8 cellular contexts compared by ENCODE assay signal in the genomic region with DNA sequence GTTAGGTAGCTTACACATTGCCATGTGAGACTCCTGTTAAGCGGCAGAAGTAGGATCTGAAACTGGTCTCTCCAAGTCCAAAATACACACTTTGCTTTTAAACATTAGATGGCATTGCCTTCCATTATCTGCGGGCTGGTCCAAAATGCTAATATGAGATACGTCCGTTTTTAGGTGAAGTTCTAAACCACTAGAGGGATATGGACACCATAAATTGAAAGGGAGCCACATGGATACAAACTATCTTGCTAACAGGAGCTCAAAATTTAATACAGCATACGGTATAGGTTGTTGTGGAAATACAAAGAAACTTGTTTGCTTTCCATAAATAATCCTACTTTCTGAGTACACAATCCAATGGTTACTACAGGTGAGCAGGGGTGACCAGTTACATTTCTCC. TPM values are rescaled to one million over a fixed set of nuclear protein-coding genes. Genes with fewer than 3 reads are reported as not detected.
DNase-seq lines count a peak whose midpoint lies in the region; ATAC-seq, FAIRE-seq and TF ChIP-seq lines count a peak whose summit lies in the region.
"Not testable (repeated sequence)": the region's sequence is repeated elsewhere in the genome, so short reads cannot be mapped to it uniquely, and the experiment has no call there.

No MANE protein-coding gene starts in this region.

- not testable (repeated sequence) for H3K79me2 ChIP-seq in K562 (ENCODE audit: control insufficient read depth, insufficient read depth, low read length); endothelial cell of umbilical vein (ENCODE audit: control insufficient read depth, insufficient read depth, low read length); keratinocyte (ENCODE audit: control insufficient read depth, insufficient read depth, low read length)

- WGBS in A549 (ENCODE audit: missing lambda C conversion rate): no CpG with 5 or more reads among the region's 5 CpGs
- WGBS in K562 (ENCODE audit: insufficient coverage, low coverage, missing lambda C conversion rate): no CpG with 5 or more reads among the region's 5 CpGs
- no CpG with 5 or more reads among the region's 5 CpGs for WGBS in pancreas, 2 donors

- not testable (repeated sequence) for H3K4me2 ChIP-seq in A549; K562 (ENCODE audit: insufficient read depth, low read length); endothelial cell of umbilical vein (ENCODE audit: insufficient read depth, low read length); keratinocyte (ENCODE audit: control insufficient read depth, extremely low read depth, insufficient read depth, low read depth, low read length)

- not testable (repeated sequence) for TF ChIP-seq EP300 in A549 (IDR thresholded peaks at IDR 0.05); K562 (IDR thresholded peaks at IDR 0.05; ENCODE audit: low read length)

- BruUV-seq in K562 (replicated peaks; lab: Mats Ljungman, UMichigan); endothelial cell of umbilical vein (replicated peaks; lab: Mats Ljungman, UMichigan): not testable (repeated sequence)

- TF ChIP-seq POLR2A in A549 (IDR thresholded peaks at IDR 0.05; ENCODE audit: low read length); K562 (conservative IDR thresholded peaks at IDR 0.05); endothelial cell of umbilical vein (IDR thresholded peaks at IDR 0.05; ENCODE audit: low read depth, low read length): not testable (repeated sequence)

- not testable (repeated sequence) for H3K27me3 ChIP-seq in K562 (ENCODE audit: control insufficient read depth in 2 of 2, insufficient read depth in 2 of 2, low read length in 2 of 2); endothelial cell of umbilical vein (ENCODE audit: control insufficient read depth in 2 of 2, insufficient read depth in 2 of 2, low read length in 2 of 2); keratinocyte (ENCODE audit: control insufficient read depth, extremely low read depth, insufficient read depth, low read length); pancreas

- H4K20me1 ChIP-seq in K562 (replicated peaks; ENCODE audit: control insufficient read depth, insufficient read depth, low read length); endothelial cell of umbilical vein (replicated peaks; ENCODE audit: control insufficient read depth, extremely low read depth, insufficient read depth, low read length); keratinocyte (ENCODE audit: control insufficient read depth, extremely low read depth, insufficient read depth, low read length): not testable (repeated sequence)

- H3K36me3 ChIP-seq in K562 (ENCODE audit: control insufficient read depth, insufficient read depth, low read length); endothelial cell of umbilical vein (ENCODE audit: control insufficient read depth in 2 of 2, extremely low read depth in 1 of 2, insufficient read depth in 2 of 2, low read length in 2 of 2); keratinocyte (ENCODE audit: control insufficient read depth in 2 of 2, extremely low read depth in 1 of 2, insufficient read depth in 2 of 2, low read length in 2 of 2); pancreas: not testable (repeated sequence)

- not testable (repeated sequence) for H3K9me3 ChIP-seq in A549; K562 (replicated peaks; ENCODE audit: control insufficient read depth, insufficient read depth, low read depth, low read length); endothelial cell of umbilical vein (replicated peaks; ENCODE audit: control insufficient read depth, insufficient read depth, low read length); keratinocyte (ENCODE audit: control insufficient read depth, low read depth, low read length); pancreas

- H3K4me1 ChIP-seq in A549; K562 (replicated peaks in 1 of 2; ENCODE audit: control insufficient read depth in 2 of 2, insufficient read depth in 2 of 2, low read length in 2 of 2); endothelial cell of umbilical vein (ENCODE audit: control insufficient read depth, extremely low read depth, insufficient read depth, low read length); keratinocyte (ENCODE audit: control insufficient read depth, extremely low read depth, insufficient read depth, low read length); pancreas: not testable (repeated sequence)

- not testable (repeated sequence) for H3K4me3 ChIP-seq in A549; K562; endothelial cell of umbilical vein (replicated peaks in 1 of 3; ENCODE audit: insufficient read depth in 1 of 3, low read depth in 1 of 3, low read length in 3 of 3); keratinocyte (ENCODE audit: control insufficient read depth in 2 of 3, extremely low read depth in 1 of 3, insufficient read depth in 2 of 3, low read depth in 1 of 3, low read length in 3 of 3); pancreas

- TF ChIP-seq RAD21 in A549 (conservative IDR thresholded peaks at IDR 0.05 in 1 of 2, IDR thresholded peaks at IDR 0.05 in 1 of 2); K562 (CRISPR knock-in tag; conservative IDR thresholded peaks at IDR 0.05 in 1 of 2, IDR thresholded peaks at IDR 0.05 in 1 of 2): not testable (repeated sequence)

- intact Hi-C loops in K562 (cut with micrococcal nuclease); endothelial cell of umbilical vein (cut with micrococcal nuclease); pancreas (cut with DNase I): not testable (repeated sequence)

- peak in 1 of 2 experiments; percentile 47; a peak in 1 of 6 replicates for ATAC-seq in A549
- peak; percentile 36; the same call in 2 of the 3 replicates for ATAC-seq in SK-N-SH treated with all-trans-retinoic acid at 6 μM for 48 hours
- peak; percentile 68 for ATAC-seq in K562
- peak; percentile 55 for ATAC-seq in left lobe of liver
- ATAC-seq in pancreas: not testable (repeated sequence)

- not testable (repeated sequence) for TF ChIP-seq CTCF in A549 (IDR thresholded peaks at IDR 0.05); K562 (IDR thresholded peaks at IDR 0.05 in 2 of 3, conservative IDR thresholded peaks at IDR 0.05 in 1 of 3; ENCODE audit: insufficient read depth in 2 of 3, low read depth in 1 of 3, low read length in 3 of 3); endothelial cell of umbilical vein (IDR thresholded peaks at IDR 0.05; ENCODE audit: extremely low read depth in 1 of 2, insufficient read depth in 1 of 2, low read depth in 1 of 2, low read length in 2 of 2); keratinocyte (optimal IDR thresholded peaks at IDR 0.05 in 1 of 3, IDR thresholded peaks at IDR 0.05 in 1 of 3, conservative IDR thresholded peaks at IDR 0.05 in 1 of 3; ENCODE audit: extremely low read depth in 1 of 3, insufficient read depth in 2 of 3, low read length in 3 of 3); pancreas (IDR thresholded peaks at IDR 0.05)

- CTCF ChIA-PET in A549 (lab: Yijun Ruan, JAX); K562 (lab: Yijun Ruan, JAX; ENCODE audit: low intra/inter-chr PET ratio); endothelial cell of umbilical vein (lab: Charles Lee): not testable (repeated sequence)

- H3K9ac ChIP-seq in K562 (ENCODE audit: insufficient read depth in 1 of 2, low read depth in 2 of 2, low read length in 2 of 2); endothelial cell of umbilical vein (replicated peaks; ENCODE audit: extremely low read depth, insufficient read depth, low read length); keratinocyte (ENCODE audit: control insufficient read depth, extremely low read depth, insufficient read depth, low read length): not testable (repeated sequence)

- POLR2A ChIA-PET in A549 (lab: Yijun Ruan, JAX); K562 (lab: Yijun Ruan, JAX); endothelial cell of umbilical vein (lab: Charles Lee): not testable (repeated sequence)

- in situ Hi-C loops in K562 (cut with MboI): not testable (repeated sequence)

- DNase-seq in A549 (ENCODE audit: low read depth in 1 of 2, low spot score in 1 of 2); GM18507 (ENCODE audit: extremely low spot score, insufficient read length, low read depth); K562 (ENCODE audit: extremely low read depth in 1 of 4, low spot score in 3 of 4); endothelial cell of umbilical vein (ENCODE audit: low read depth, low spot score); keratinocyte (ENCODE audit: low read depth, low spot score); left lobe of liver (ENCODE audit: low spot score); pancreas: not testable (repeated sequence)

- H3K27ac ChIP-seq in A549; K562 (ENCODE audit: extremely low read depth, low read depth, low read length); endothelial cell of umbilical vein (ENCODE audit: insufficient read depth, low read depth, low read length); keratinocyte (ENCODE audit: control insufficient read depth, insufficient read depth, low read length); pancreas: not testable (repeated sequence)

- dilution Hi-C loops in endothelial cell of umbilical vein (cut with MboI; ENCODE audit: extremely low pct_ligation_motif_present, low sequenced_read_pairs); keratinocyte (cut with MboI; ENCODE audit: extremely low pct_ligation_motif_present, low sequenced_read_pairs): not testable (repeated sequence)

- H2AFZ ChIP-seq in K562 (ENCODE audit: low read depth, low read length); endothelial cell of umbilical vein (ENCODE audit: low read depth, low read length); keratinocyte (ENCODE audit: control insufficient read depth, low read length): not testable (repeated sequence)

- not testable (repeated sequence) for H3K9me1 ChIP-seq in K562 (ENCODE audit: control insufficient read depth, insufficient read depth, low read length); endothelial cell of umbilical vein (replicated peaks; ENCODE audit: control insufficient read depth, extremely low read depth, insufficient read depth, low read length); keratinocyte (ENCODE audit: control insufficient read depth, extremely low read depth, insufficient read depth, low read length)

- FAIRE-seq in A549 (lab: Jason Lieb, UNC): peak; percentile 99
- FAIRE-seq in GM18507 (lab: Jason Lieb, UNC): peak; percentile 38
- FAIRE-seq in K562 (lab: Jason Lieb, UNC): peak; percentile 65
- FAIRE-seq in endothelial cell of umbilical vein (lab: Jason Lieb, UNC): peak; percentile 46
- peak; percentile 60 for FAIRE-seq in keratinocyte (lab: Jason Lieb, UNC)
- FAIRE-seq in pancreas (lab: Jason Lieb, UNC): peak; percentile 93

RNA-seq across cellular contexts. Expression of gene MAGEH1, which starts 13.9 kb away (rescaled TPM):
- polyA plus RNA-seq in A549 (2011; rRNA removed): 10.4 and 12.3 TPM in 2 replicates
- polyA plus RNA-seq in A549 (2012; cell fraction: cytosol; rRNA removed): 6.5 and 7.5 TPM in 2 replicates
- polyA plus RNA-seq in A549 (2012; cell fraction: nucleus; rRNA removed): 6.2 and 11.6 TPM in 2 replicates
- polyA plus RNA-seq in A549 (2017; fragmentation: RNase III; extraction: RNeasy Plus Mini Kit Qiagen cat#74134 plus additional on column Dnase treatment): 6.1 to 8.8 TPM (median 7.0 TPM) in 3 replicates
- polyA minus RNA-seq in A549 (2011; rRNA and poly(A)+ RNA removed): 2.4 and 4.8 TPM in 2 replicates
- 8.6 and 9.0 TPM in 2 replicates for total RNA-seq in K562 (2011; cell fraction: chromatin; rRNA removed; ENCODE audit: low replicate concordance)
- 14.0 and 14.3 TPM in 2 replicates for total RNA-seq in K562 (2011; cell fraction: nucleolus; rRNA removed)
- 14.8 and 15.0 TPM in 2 replicates for total RNA-seq in K562 (2011; cell fraction: nucleoplasm; rRNA removed)
- total RNA-seq in K562 (2014; rRNA removed): 9.2 and 13.6 TPM in 2 replicates
- 8.8 TPM in 2 replicates for total RNA-seq in K562 (2014; rRNA removed; fragmentation: Illumina TruSeq; extraction: Trizol)
- 8.6 and 9.6 TPM in 2 replicates for total RNA-seq in K562 (2015; rRNA removed; fragmentation: Illumina TruSeq; extraction: Trizol)
- 7.3 and 7.5 TPM in 2 replicates for total RNA-seq in K562 (2021)
- polyA plus RNA-seq in K562 (2011; rRNA removed): 11.2 and 13.5 TPM in 2 replicates
- polyA plus RNA-seq in K562 (2011; cell fraction: cytosol; rRNA removed): 11.5 and 13.7 TPM in 2 replicates
- polyA plus RNA-seq in K562 (2011; cell fraction: nucleus; rRNA removed): 6.2 and 12.0 TPM in 2 replicates
- polyA plus RNA-seq in K562 (2012): 9.1 and 13.3 TPM in 2 replicates
- polyA plus RNA-seq in K562 (2014; fragmentation: Illumina TruSeq; extraction: Trizol): 9.0 and 9.4 TPM in 2 replicates
- polyA plus RNA-seq in K562 (2014; fragmentation: Nextera tagmentation; extraction: Ambion mirVana): 1 to 10 TPM; 3.7 to 4.1 TPM
- polyA plus RNA-seq in K562 (2014; rRNA removed): 12.9 and 14.9 TPM in 2 replicates
- 3.4 and 4.3 TPM in 2 replicates for polyA minus RNA-seq in K562 (2011; rRNA and poly(A)+ RNA removed)
- polyA minus RNA-seq in K562 (2011; cell fraction: cytosol; rRNA and poly(A)+ RNA removed): 2.1 and 2.4 TPM in 2 replicates
- polyA minus RNA-seq in K562 (2011; cell fraction: nucleus; rRNA and poly(A)+ RNA removed): 1.5 and 3.7 TPM in 2 replicates
- 15.1 and 15.8 TPM in 2 replicates for total RNA-seq in endothelial cell of umbilical vein
- 31.8 and 32.2 TPM in 2 replicates for polyA plus RNA-seq in endothelial cell of umbilical vein
- polyA plus RNA-seq in endothelial cell of umbilical vein (2011; cell fraction: cytosol; rRNA removed): 23.8 and 28.4 TPM in 2 replicates
- 11.1 and 14.5 TPM in 2 replicates for polyA plus RNA-seq in endothelial cell of umbilical vein (2011; cell fraction: nucleus; rRNA removed)
- 15.9 and 19.7 TPM in 2 replicates for polyA plus RNA-seq in endothelial cell of umbilical vein (2012)
- polyA minus RNA-seq in endothelial cell of umbilical vein: 13.9 and 17.7 TPM in 2 replicates
- not detected for polyA minus RNA-seq in endothelial cell of umbilical vein (2011; cell fraction: cytosol; rRNA and poly(A)+ RNA removed)
- 2.4 and 3.4 TPM in 2 replicates for polyA minus RNA-seq in endothelial cell of umbilical vein (2011; cell fraction: nucleus; rRNA and poly(A)+ RNA removed)
- 5.8 to 6.7 TPM (median 6.2 TPM) in 3 replicates for polyA plus RNA-seq in keratinocyte
- 2.8 TPM for polyA plus RNA-seq in keratinocyte (2011; ENCODE audit: low read depth)
- 3.4 and 3.6 TPM in 2 replicates for polyA plus RNA-seq in keratinocyte (2011; cell fraction: cytosol; rRNA removed)
- 9.5 and 10.5 TPM in 2 replicates for polyA plus RNA-seq in keratinocyte (2011; cell fraction: nucleus; rRNA removed)
- polyA plus RNA-seq in keratinocyte (2012; ENCODE audit: low replicate concordance): 1.6 and 5.7 TPM in 2 replicates
- 1.6 to 2.9 TPM (median 2.0 TPM) in 3 replicates for polyA minus RNA-seq in keratinocyte
- polyA minus RNA-seq in keratinocyte (2011; cell fraction: cytosol; rRNA and poly(A)+ RNA removed): 2.7 TPM
- polyA minus RNA-seq in keratinocyte (2011; cell fraction: nucleus; rRNA and poly(A)+ RNA removed): 2.2 and 3.1 TPM in 2 replicates
- total RNA-seq in left lobe of liver: 7.0 TPM
- total RNA-seq in pancreas: 10 to 100 TPM in 4 of 6 donors, 1 to 10 TPM in 2; 7.1 to 14.7 (median 10.9) TPM
- polyA plus RNA-seq in pancreas: 10 to 100 TPM; 11.2 to 46.5 TPM

RNA-seq across cellular contexts. Expression of gene USP51, which starts 23.9 kb away (rescaled TPM):
- polyA plus RNA-seq in A549 (2011; rRNA removed) (0.72 and 1.4 TPM in 2 replicates), A549 (2017; fragmentation: RNase III; extraction: RNeasy Plus Mini Kit Qiagen cat#74134 plus additional on column Dnase treatment) (0.45 to 0.68 TPM (median 0.67 TPM) in 3 replicates), K562 (2011; rRNA removed) (3.0 and 3.5 TPM in 2 replicates), K562 (2014; fragmentation: Illumina TruSeq; extraction: Trizol) (1.1 and 1.6 TPM in 2 replicates), K562 (2014; fragmentation: Nextera tagmentation; extraction: Ambion mirVana) (under 1 TPM; 0.59 to 0.96 TPM), K562 (2014; rRNA removed) (0.77 and 0.93 TPM in 2 replicates), endothelial cell of umbilical vein (0.86 and 0.94 TPM in 2 replicates), keratinocyte (0.28 to 0.57 TPM (median 0.39 TPM) in 3 replicates), pancreas (1 to 10 TPM in 1 of 2 donors, under 1 TPM in 1; 0.65 to 2.2 TPM)
- 0.29 and 0.36 TPM in 2 replicates for polyA plus RNA-seq in A549 (2012; cell fraction: cytosol; rRNA removed)
- polyA plus RNA-seq in A549 (2012; cell fraction: nucleus; rRNA removed): 0.27 and 0.34 TPM in 2 replicates
- polyA minus RNA-seq in A549 (2011; rRNA and poly(A)+ RNA removed): 2.4 and 2.6 TPM in 2 replicates
- 4.2 and 4.7 TPM in 2 replicates for total RNA-seq in K562 (2011; cell fraction: chromatin; rRNA removed; ENCODE audit: low replicate concordance)
- 3.0 and 3.3 TPM in 2 replicates for total RNA-seq in K562 (2011; cell fraction: nucleolus; rRNA removed)
- total RNA-seq in K562 (2011; cell fraction: nucleoplasm; rRNA removed): 2.7 and 3.5 TPM in 2 replicates
- total RNA-seq in K562 (2014; rRNA removed) (0.95 and 1.2 TPM in 2 replicates), K562 (2014; rRNA removed; fragmentation: Illumina TruSeq; extraction: Trizol) (1.3 and 1.6 TPM in 2 replicates), K562 (2015; rRNA removed; fragmentation: Illumina TruSeq; extraction: Trizol) (3.8 and 3.9 TPM in 2 replicates), K562 (2021) (1.8 and 2.0 TPM in 2 replicates), endothelial cell of umbilical vein (0.77 and 0.97 TPM in 2 replicates), left lobe of liver (0.38 TPM), pancreas (1 to 10 TPM in 5 of 6 donors, under 1 TPM in 1; 0.69 to 1.9 (median 1.3) TPM)
- 2.3 and 2.7 TPM in 2 replicates for polyA plus RNA-seq in K562 (2011; cell fraction: cytosol; rRNA removed)
- polyA plus RNA-seq in K562 (2011; cell fraction: nucleus; rRNA removed): 2.8 and 3.2 TPM in 2 replicates
- polyA plus RNA-seq in K562 (2012): 1.7 and 1.9 TPM in 2 replicates
- polyA minus RNA-seq in K562 (2011; rRNA and poly(A)+ RNA removed): 7.0 and 8.2 TPM in 2 replicates
- 1.9 and 3.8 TPM in 2 replicates for polyA minus RNA-seq in K562 (2011; cell fraction: cytosol; rRNA and poly(A)+ RNA removed)
- polyA minus RNA-seq in K562 (2011; cell fraction: nucleus; rRNA and poly(A)+ RNA removed): 2.6 and 6.3 TPM in 2 replicates
- polyA plus RNA-seq in endothelial cell of umbilical vein (2011; cell fraction: cytosol; rRNA removed): 0.48 TPM in 2 replicates
- 0.54 and 0.63 TPM in 2 replicates for polyA plus RNA-seq in endothelial cell of umbilical vein (2011; cell fraction: nucleus; rRNA removed)
- polyA plus RNA-seq in endothelial cell of umbilical vein (2012): 0.33 and 0.41 TPM in 2 replicates
- polyA minus RNA-seq in endothelial cell of umbilical vein (5.2 and 6.6 TPM in 2 replicates), keratinocyte (0.83 to 1.8 TPM (median 1.2 TPM) in 3 replicates)
- not detected for polyA minus RNA-seq in endothelial cell of umbilical vein (2011; cell fraction: cytosol; rRNA and poly(A)+ RNA removed)
- 1.6 and 3.8 TPM in 2 replicates for polyA minus RNA-seq in endothelial cell of umbilical vein (2011; cell fraction: nucleus; rRNA and poly(A)+ RNA removed)
- not detected for polyA plus RNA-seq in keratinocyte (2011; ENCODE audit: low read depth)
- polyA plus RNA-seq in keratinocyte (2011; cell fraction: cytosol; rRNA removed): 0.13 and 0.18 TPM in 2 replicates
- 0.33 and 0.52 TPM in 2 replicates for polyA plus RNA-seq in keratinocyte (2011; cell fraction: nucleus; rRNA removed)
- polyA plus RNA-seq in keratinocyte (2012; ENCODE audit: low replicate concordance): 0.17 and 0.33 TPM in 2 replicates
- not detected for polyA minus RNA-seq in keratinocyte (2011; cell fraction: cytosol; rRNA and poly(A)+ RNA removed)
- 0.54 and 0.95 TPM in 2 replicates for polyA minus RNA-seq in keratinocyte (2011; cell fraction: nucleus; rRNA and poly(A)+ RNA removed)
